1 cellular context compared by ENCODE assay signal in the genomic region with DNA sequence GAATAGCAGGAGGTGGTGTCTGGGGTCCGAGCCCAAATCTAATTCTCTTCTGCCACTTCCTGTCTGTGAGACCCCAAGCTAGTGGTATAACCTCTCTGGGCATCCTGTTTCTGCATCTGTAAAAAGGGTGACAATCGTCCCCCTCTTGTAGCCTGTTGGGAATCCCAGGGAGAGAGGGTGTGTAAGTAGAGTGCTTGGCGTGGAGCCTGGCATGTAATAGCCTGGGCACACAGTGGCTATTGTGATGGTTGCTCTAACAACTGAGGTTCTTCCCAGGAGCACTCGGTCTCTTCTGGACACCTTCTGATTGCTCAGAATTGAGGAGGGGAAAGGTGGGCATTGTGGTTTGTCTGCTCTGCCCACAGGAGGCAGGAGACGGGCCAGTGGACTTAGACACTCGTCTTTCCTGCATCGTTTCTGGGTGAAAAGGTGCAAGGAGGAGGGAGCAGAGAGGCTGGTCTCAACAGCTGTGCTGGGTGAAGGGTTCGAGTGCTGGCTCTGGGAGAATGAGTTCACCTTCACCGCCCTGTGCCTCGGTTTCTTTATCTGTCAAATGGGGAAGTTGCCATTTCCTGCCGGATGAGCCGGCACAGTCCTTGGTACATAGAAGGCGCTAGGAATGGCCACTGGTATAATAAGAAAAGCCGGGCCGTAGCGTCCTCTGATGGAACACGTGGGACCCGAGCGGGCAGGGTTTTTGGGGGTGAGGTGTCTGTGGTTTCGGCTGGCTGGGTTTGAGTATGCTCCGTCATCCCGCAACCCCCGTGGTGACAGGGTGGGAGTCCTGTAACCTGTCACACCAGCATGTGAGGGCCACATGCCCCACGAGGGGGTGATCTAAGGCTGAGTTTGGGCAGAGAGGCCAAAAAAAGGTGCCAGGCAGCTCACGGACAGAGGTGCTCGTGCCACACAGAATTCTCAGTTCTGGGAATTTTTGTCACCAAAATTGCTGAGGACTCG.
TF ChIP-seq lines count a peak whose summit lies in the region.

No MANE protein-coding gene starts in this region.

TF ChIP-seq in HepG2, 621 proteins besides CTCF, POLR2A, EP300 and RAD21:
- TF ChIP-seq, protein P1, sequence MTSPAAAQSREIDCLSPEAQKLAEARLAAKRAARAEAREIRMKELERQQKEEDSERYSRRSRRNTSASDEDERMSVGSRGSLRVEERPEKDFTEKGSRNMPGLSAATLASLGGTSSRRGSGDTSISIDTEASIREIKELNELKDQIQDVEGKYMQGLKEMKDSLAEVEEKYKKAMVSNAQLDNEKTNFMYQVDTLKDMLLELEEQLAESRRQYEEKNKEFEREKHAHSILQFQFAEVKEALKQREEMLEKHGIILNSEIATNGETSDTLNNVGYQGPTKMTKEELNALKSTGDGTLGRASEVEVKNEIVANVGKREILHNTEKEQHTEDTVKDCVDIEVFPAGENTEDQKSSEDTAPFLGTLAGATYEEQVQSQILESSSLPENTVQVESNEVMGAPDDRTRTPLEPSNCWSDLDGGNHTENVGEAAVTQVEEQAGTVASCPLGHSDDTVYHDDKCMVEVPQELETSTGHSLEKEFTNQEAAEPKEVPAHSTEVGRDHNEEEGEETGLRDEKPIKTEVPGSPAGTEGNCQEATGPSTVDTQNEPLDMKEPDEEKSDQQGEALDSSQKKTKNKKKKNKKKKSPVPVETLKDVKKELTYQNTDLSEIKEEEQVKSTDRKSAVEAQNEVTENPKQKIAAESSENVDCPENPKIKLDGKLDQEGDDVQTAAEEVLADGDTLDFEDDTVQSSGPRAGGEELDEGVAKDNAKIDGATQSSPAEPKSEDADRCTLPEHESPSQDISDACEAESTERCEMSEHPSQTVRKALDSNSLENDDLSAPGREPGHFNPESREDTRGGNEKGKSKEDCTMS (CRISPR knock-in tag; conservative IDR thresholded peaks at IDR 0.05) = no peak
- no peak for TF ChIP-seq CCDC6 (CRISPR knock-in tag; IDR thresholded peaks at IDR 0.05)
- no peak for TF ChIP-seq SOX13 (IDR thresholded peaks at IDR 0.05)
- no peak for TF ChIP-seq SOX13 (CRISPR knock-in tag; conservative IDR thresholded peaks at IDR 0.05 in 1 of 2, IDR thresholded peaks at IDR 0.05 in 1 of 2)
- TF ChIP-seq TBX3 (IDR thresholded peaks at IDR 0.05; ENCODE audit: borderline replicate concordance) = no peak
- TF ChIP-seq HOXA3 (CRISPR knock-in tag; IDR thresholded peaks at IDR 0.05) = no peak
- TF ChIP-seq AGO1 (IDR thresholded peaks at IDR 0.05; ENCODE audit: low read depth, low read length, poor library complexity, severe bottlenecking) = no peak
- no peak for TF ChIP-seq ZNF562 (CRISPR knock-in tag; IDR thresholded peaks at IDR 0.05; ENCODE audit: borderline replicate concordance)
- no peak for TF ChIP-seq ZNF572 (CRISPR knock-in tag; IDR thresholded peaks at IDR 0.05)
TF ChIP-seq in HepG2: peak in this region for 0.
